In the genomic region with DNA sequence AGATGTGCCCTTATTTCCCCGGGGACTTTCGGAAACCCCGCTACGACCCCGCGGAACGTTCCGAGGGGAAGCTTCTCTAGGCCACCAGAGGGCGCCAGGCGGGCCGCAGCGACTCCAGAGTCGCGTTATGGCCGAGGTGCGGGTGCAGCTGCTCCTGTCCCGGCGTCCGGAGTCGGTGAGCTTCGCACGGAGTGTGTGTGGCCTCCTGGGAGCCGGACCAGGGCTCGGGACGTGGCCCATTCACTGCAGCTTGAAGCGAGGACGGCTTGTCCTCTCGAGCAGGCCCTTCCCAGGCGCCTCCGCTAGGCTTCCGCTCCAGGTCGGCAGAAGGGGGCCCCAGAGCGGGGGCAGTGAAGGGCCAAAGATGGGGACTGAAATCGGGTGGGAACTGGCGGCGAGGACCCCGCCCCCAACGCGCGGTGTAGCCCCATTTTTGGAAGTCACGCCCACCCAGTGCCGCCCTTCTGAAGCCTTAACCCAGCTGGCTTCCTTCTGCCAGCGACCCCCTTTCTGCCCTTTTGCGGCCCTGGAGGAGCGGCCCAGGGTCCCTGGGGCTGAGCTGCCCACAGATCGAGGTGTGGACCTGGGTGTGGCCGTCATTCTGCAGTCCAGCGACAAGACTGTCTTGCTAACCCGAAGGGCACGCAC, we compare ENCODE assay signal across 8 cellular contexts. TPM values are rescaled to one million over a fixed set of nuclear protein-coding genes. Genes with fewer than 3 reads are reported as not detected.
DNase-seq lines count a peak whose midpoint lies in the region; ATAC-seq and TF ChIP-seq lines count a peak whose summit lies in the region.

A gene with protein sequence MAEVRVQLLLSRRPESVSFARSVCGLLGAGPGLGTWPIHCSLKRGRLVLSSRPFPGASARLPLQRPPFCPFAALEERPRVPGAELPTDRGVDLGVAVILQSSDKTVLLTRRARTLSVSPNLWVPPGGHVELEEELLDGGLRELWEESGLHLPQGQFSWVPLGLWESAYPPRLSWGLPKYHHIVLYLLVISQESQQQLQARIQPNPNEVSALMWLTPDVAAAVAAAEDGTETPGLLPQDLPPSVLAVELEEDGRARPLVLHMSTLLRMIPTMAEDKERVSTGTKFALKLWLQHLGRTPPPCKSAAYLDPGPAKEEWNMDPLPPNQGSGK (plus strand): TSS at position 117 of the 648 bp plus-strand sequence. CDS start 11 bp downstream, at position 128.

- intact Hi-C loops in natural killer cell (cut with micrococcal nuclease), result loop anchor here (1.0 to 5.0 kb wide), 4 partner anchors 65 to 168 kb away; partner anchors contain the start of genes ANKRD34A, ITGA10 and POLR3GL

- H3K4me1 Mint-ChIP-seq in activated T-cell treated with anti-CD3 and anti-CD28 coated beads, Interleukin-2, amount 50 U/mL, for 24 hours (ENCODE audit: low read depth), result peaks cover 19% of the 10 kb centered on the region
- no peaks in the 10 kb centered on the region for H3K4me1 Mint-ChIP-seq in natural killer cell

- no peaks in the 10 kb centered on the region for H3K9me3 Mint-ChIP-seq in activated T-cell treated with anti-CD3 and anti-CD28 coated beads, Interleukin-2, amount 50 U/mL, for 24 hours
- H3K9me3 Mint-ChIP-seq in natural killer cell, result no peaks in the 10 kb centered on the region

- no peaks in the 10 kb centered on the region for H3K27me3 Mint-ChIP-seq in activated T-cell treated with anti-CD3 and anti-CD28 coated beads, Interleukin-2, amount 50 U/mL, for 24 hours
- H3K27me3 Mint-ChIP-seq in natural killer cell (ENCODE audit: low read depth in 2 of 2), result no peaks in the 10 kb centered on the region

- peak; percentile 88 for TF ChIP-seq CTCF in natural killer cell (IDR thresholded peaks at IDR 0.05)

- H3K4me3 Mint-ChIP-seq in activated T-cell treated with anti-CD3 and anti-CD28 coated beads, Interleukin-2, amount 50 U/mL, for 24 hours, result no peak within 1 kb of the TSS
- no peak within 1 kb of the TSS for H3K4me3 Mint-ChIP-seq in natural killer cell

- peaks cover 43% of the 10 kb centered on the region for H3K36me3 Mint-ChIP-seq in activated T-cell treated with anti-CD3 and anti-CD28 coated beads, Interleukin-2, amount 50 U/mL, for 24 hours (ENCODE audit: low read depth)
- peaks cover 12% of the 10 kb centered on the region for H3K36me3 Mint-ChIP-seq in natural killer cell

- ATAC-seq in GM19397 (IDR thresholded peaks at IDR 0.05; ENCODE audit: unreplicated experiment), result peak; percentile 67
- ATAC-seq in natural killer cell, result peak; percentile 86 to 89 (median 87)

- DNase-seq in COLO668 (lab: John Stamatoyannopoulos, UW; ENCODE audit: unreplicated experiment) (peak; percentile 89), HT-29 (ENCODE audit: low spot score) (peak; percentile 85), OCI-M1 (lab: John Stamatoyannopoulos, UW) (peak; percentile 89), fibroblast of gingiva (ENCODE audit: low read depth) (peak; percentile 71), natural killer cell (peak; percentile 74)
- DNase-seq in activated T-cell treated with anti-CD3 and anti-CD28 coated beads, Interleukin-2, amount 50 U/mL, for 24 hours, result peak; percentile 86
- DNase-seq in stimulated activated naive CD4-positive, alpha-beta T cell treated with Interleukin-2 at 50 U/mL for 16 hours (lab: John Stamatoyannopoulos, UW), result peak; percentile 69

- H3K27ac Mint-ChIP-seq in activated T-cell treated with anti-CD3 and anti-CD28 coated beads, Interleukin-2, amount 50 U/mL, for 24 hours, result peak within 1 kb of the TSS; percentile 26
- no peak within 1 kb of the TSS for H3K27ac Mint-ChIP-seq in natural killer cell

RNA-seq across cellular contexts. Expression of the gene that starts here (rescaled TPM):
- total RNA-seq in HT-29 (2014; rRNA removed; shearing (Covaris generic)), result 0.63 and 1.6 TPM in 2 replicates
- 1 to 10 TPM; 3.3 to 4.9 (median 3.4) TPM for total RNA-seq in natural killer cell

Comparison
In these comparisons a context has a peak if more than half of its experiments do, and no peak if none do; other contexts are left out.
1. Peak in every context shown above with its lines: DNase-seq and ATAC-seq.